Comparison of ENCODE assay signal across 10 cellular contexts in the genomic region with DNA sequence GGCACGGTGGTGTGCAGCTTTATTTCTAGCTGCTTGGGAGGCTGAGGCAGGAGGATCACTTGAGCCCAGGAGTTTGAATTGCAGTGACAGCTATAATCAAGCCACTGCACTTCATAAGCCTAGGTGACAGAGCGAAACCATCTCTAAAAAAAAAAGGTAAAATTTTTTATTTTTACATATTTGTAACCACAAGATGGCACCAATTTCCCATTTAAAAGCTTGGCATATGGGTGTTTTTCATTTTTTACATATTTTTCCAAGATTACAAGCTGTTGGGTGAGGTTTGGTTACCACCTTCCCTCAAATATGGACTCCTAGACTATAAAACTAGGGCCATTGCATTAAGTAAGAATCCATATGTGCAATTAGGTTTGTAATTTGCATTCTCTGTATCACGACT.
A peak's percentile ranks its signal among the peaks of the same experiment; 100 is the strongest.
DNase-seq lines count a peak whose midpoint lies in the region; ATAC-seq, FAIRE-seq and TF ChIP-seq lines count a peak whose summit lies in the region.
"Had no signal": no experiment of that assay in that cellular context is flagged by ENCODE, and none has a peak within 500 bp of the region (broad histone marks: within the 10 kb centered on the region; RNA-seq: fewer than 3 reads in every experiment).

No MANE protein-coding gene starts in this region.

- POLR2A ChIA-PET in OCI-LY7 (lab: Charles Lee): interaction anchor here (0.5 to 0.9 kb wide), 5 partner anchors 8 to 1358 kb away, joined by 3 read pairs; no protein-coding TSS in a partner anchor

- intact Hi-C loops in OCI-LY7 (cut with micrococcal nuclease; ENCODE audit: unreplicated experiment): loop anchor here (2.0 kb wide), 1 partner anchor 287 kb away; no protein-coding TSS in a partner anchor

- peaks cover 3% of the 10 kb centered on the region for H3K4me1 ChIP-seq in OCI-LY7 (ENCODE audit: insufficient read depth, low read length, poor library complexity, severe bottlenecking)
- H3K4me1 ChIP-seq: esophagus squamous epithelium had no signal

- H3K36me3 ChIP-seq in OCI-LY7 (ENCODE audit: insufficient read depth, low read length): no peaks in the 10 kb centered on the region
- H3K36me3 ChIP-seq: esophagus squamous epithelium had no signal

- ATAC-seq in HG03442 (IDR thresholded peaks at IDR 0.05; ENCODE audit: unreplicated experiment): no peak

- H3K4me3 ChIP-seq in OCI-LY7 (ENCODE audit: low read depth, low read length, poor library complexity, severe bottlenecking) (no peak overlapping the region), epithelial cell of esophagus (ENCODE audit: low read length) (no peak overlapping the region)
- H3K4me3 ChIP-seq: esophagus squamous epithelium had no signal

- H3K4me2 ChIP-seq in OCI-LY7 (ENCODE audit: low read length): no peak overlapping the region

- no TSS peak for BruUV-seq in OCI-LY7 (replicated peaks; lab: Mats Ljungman, UMichigan)

- peak; percentile 7 for DNase-seq in EH (ENCODE audit: low read depth)
- peak; percentile 27 for DNase-seq in OCI-LY7 (ENCODE audit: low spot score)
- peak; percentile 25 for DNase-seq in epithelial cell of esophagus (ENCODE audit: low read depth)
- DNase-seq in activated naive CD4-positive, alpha-beta T cell treated with anti-CD3 and anti-CD28 coated beads, Interleukin-2, amount 50 U/mL, for 16 hours: no peak
- no peak for DNase-seq in stimulated activated CD4-positive, alpha-beta T cell treated with anti-CD3 and anti-CD28 coated beads, Interleukin-15, amount 100 ng/mL, for 24 hours
- no peak for DNase-seq in SIG-M5 (lab: John Stamatoyannopoulos, UW)
- DNase-seq: esophagus squamous epithelium, NCI-H2081 treated with DMSO at 0.1 percent for 48 hours had no signal

- no peaks in the 10 kb centered on the region for H3K9me2 ChIP-seq in OCI-LY7 (ENCODE audit: insufficient read depth, low read length)

- no peaks in the 10 kb centered on the region for H4K20me1 ChIP-seq in OCI-LY7 (ENCODE audit: insufficient read depth, low read length)

- TF ChIP-seq CTCF in OCI-LY7 (conservative IDR thresholded peaks at IDR 0.05; ENCODE audit: low read length): peak; percentile 71
- peak; percentile 21 for TF ChIP-seq CTCF in epithelial cell of esophagus (IDR thresholded peaks at IDR 0.05; ENCODE audit: insufficient read depth, low read depth, low read length, missing control alignments)

- no peaks in the 10 kb centered on the region for H3K9me3 ChIP-seq in OCI-LY7 (ENCODE audit: low read length)
- H3K9me3 ChIP-seq: esophagus squamous epithelium had no signal

- CTCF ChIA-PET in OCI-LY7 (lab: Charles Lee; ENCODE audit: unreplicated experiment): no interaction called here

- peak overlapping the region; percentile 37; the same call in 1 of the 2 replicates for H2AFZ ChIP-seq in OCI-LY7 (ENCODE audit: low read length)

- no peaks in the 10 kb centered on the region for H3K79me2 ChIP-seq in OCI-LY7 (ENCODE audit: insufficient read depth, low read depth, low read length)

- H3K27ac ChIP-seq in OCI-LY7 (ENCODE audit: low read depth, low read length, poor library complexity, severe bottlenecking): no peak overlapping the region
- H3K27ac ChIP-seq: esophagus squamous epithelium had no signal

- peak; percentile 87 for FAIRE-seq in A204.1 (lab: Jason Lieb, UNC)

Comparison
In these comparisons a context has a peak if more than half of its experiments do, and no peak if none do; other contexts are left out.
1. DNase-seq: peak in EH (single experiment), OCI-LY7 (single experiment) and epithelial cell of esophagus (single experiment); none in activated naive CD4-positive, alpha-beta T cell treated with anti-CD3 and anti-CD28 coated beads, Interleukin-2, amount 50 U/mL, for 16 hours (single experiment), stimulated activated CD4-positive, alpha-beta T cell treated with anti-CD3 and anti-CD28 coated beads, Interleukin-15, amount 100 ng/mL, for 24 hours (single experiment) and SIG-M5 (single experiment).